ENCODE assay signal across 33 cellular contexts in the genomic region with DNA sequence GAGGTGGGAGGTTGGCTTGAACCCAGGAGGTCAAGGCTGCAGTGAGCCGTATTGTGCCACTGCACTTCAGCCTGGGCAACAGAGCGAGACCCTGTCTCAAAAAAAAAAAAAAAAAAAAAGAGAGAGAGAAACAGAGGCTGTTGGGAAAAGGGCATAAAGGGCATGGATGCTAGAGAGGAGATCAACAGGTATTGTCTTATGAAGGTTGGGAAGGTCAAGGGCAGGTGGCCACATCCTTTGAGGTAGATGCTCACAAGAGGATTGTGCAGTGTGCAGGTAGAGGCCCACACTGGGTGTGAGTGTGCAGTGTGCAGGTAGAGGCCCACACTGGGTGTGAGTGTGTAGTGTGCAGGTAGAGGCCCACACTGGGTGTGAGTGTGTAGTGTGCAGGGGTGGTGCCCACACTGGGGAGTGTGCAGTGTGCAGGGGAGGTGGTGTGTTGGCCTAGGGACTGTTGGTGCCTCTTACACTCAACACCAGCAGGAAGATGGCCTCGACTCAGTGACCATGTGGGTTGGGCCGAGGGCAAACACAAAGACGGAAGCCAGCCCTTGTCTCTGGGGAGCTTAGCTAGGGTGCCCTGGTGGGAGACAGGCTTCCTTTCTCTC.
"Had no signal": no experiment of that assay in that cellular context is flagged by ENCODE, and none has a peak within 500 bp of the region (broad histone marks: within the 10 kb centered on the region; RNA-seq: fewer than 3 reads in every experiment).

No MANE protein-coding gene starts in this region.

- DNase-seq: activated CD4-positive, alpha-beta T cell treated with anti-CD3 and anti-CD28 coated beads for 36 hours; activated CD4-positive, alpha-beta T cell treated with anti-CD3 and anti-CD28 coated beads, Interleukin-2, amount 10 ng/mL, durations not matched to agents 7 days and 5 days; activated CD4-positive, alpha-beta T cell treated with anti-CD3 and anti-CD28 coated beads, Interleukin-2, amount 50 U/mL, for 48 hours; activated CD8-positive, alpha-beta memory T cell treated with anti-CD3 and anti-CD28 coated beads, Interleukin-2, amount 50 U/mL, for 4 hours; activated gamma-delta T cell treated with Interleukin-2 at 50 U/mL for 16 hours; activated naive CD4-positive, alpha-beta T cell treated with anti-CD3 and anti-CD28 coated beads for 36 hours; activated T-cell treated with anti-CD3 and anti-CD28 coated beads for 4 hours; activated T-cell treated with anti-CD3 and anti-CD28 coated beads, Interleukin-2, amount 50 U/mL, for 4 hours; amniotic stem cell; aorta; brain microvascular endothelial cell; central memory CD4-positive, alpha-beta T cell; MM.1S; MV-4-11; NCI-H1092; NCI-H1436 treated with DMSO at 0.1 percent for 48 hours; NCI-H187; NCI-H2029 treated with DMSO at 0.1 percent for 48 hours; NCI-H2107; NCI-H2171; NCI-H510A; NCI-H526; NCI-H748 treated with DMSO at 0.1 percent for 48 hours; NK-92 treated with Interleukin-12 subunit alpha and Interleukin-12 subunit beta, amount 100 ng/mL, for 24 hours; PC-9; SHP77 treated with DMSO at 0.1 percent for 48 hours; SK-N-SH had no signal

- H3K4me1 ChIP-seq: SJSA1 had no signal

- H3K27ac ChIP-seq: brain microvascular endothelial cell, PC-9, SJSA1 had no signal

- FAIRE-seq: colon, TTC549 had no signal

- H3K4me3 ChIP-seq: PC-9, SJSA1 had no signal

- H2AFZ ChIP-seq: PC-9 had no signal

- H3K4me2 ChIP-seq: PC-9, SK-N-SH had no signal

- H3K36me3 ChIP-seq: brain microvascular endothelial cell, SJSA1 had no signal

- H3K9ac ChIP-seq: SK-N-SH had no signal

- ATAC-seq: activated CD4-positive, alpha-beta T cell treated with anti-CD3 and anti-CD28 coated beads for 36 hours; activated CD4-positive, CD25-positive, alpha-beta regulatory T cell treated with anti-CD3 and anti-CD28 coated beads, Interleukin-2, amount 50 U/mL, for 24 hours; activated naive CD4-positive, alpha-beta T cell treated with anti-CD3 and anti-CD28 coated beads, Interleukin-2, amount 50 U/mL, for 72 hours; activated T-cell treated with anti-CD3 and anti-CD28 coated beads, Interleukin-2, amount 50 U/mL, for 4 hours; WTC11 had no signal

- H3K9me3 ChIP-seq: SJSA1, SK-N-SH had no signal
